In the genomic region with DNA sequence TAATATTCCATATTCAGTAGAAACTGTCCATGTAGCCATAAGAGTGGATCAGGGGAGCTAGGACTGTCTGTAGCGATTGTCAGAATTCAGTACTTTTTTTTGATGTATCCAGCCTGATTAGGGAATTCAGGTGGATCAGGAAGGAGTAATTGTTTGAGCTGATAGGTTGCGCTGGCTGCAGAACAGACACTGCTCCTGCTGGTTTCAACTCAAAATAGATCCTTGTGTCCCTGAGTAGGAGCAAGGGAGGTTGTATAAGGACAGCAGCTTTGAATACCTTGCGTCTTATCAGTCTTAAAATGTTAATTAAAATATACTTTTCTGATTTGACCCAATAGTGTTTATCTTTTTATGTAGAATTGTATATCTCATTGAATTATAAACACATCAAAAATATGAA, we compare ENCODE assay signal across 5 cellular contexts.
"Had no signal": no experiment of that assay in that cellular context is flagged by ENCODE, and none has a peak within 500 bp of the region (broad histone marks: within the 10 kb centered on the region; RNA-seq: fewer than 3 reads in every experiment).

No MANE protein-coding gene starts in this region.

- H3K9me3 Mint-ChIP-seq: IgD-negative memory B cell had no signal

- H3K4me3 ChIP-seq: K562 had no signal

- H3K27ac ChIP-seq: HL-60 had no signal

- H3K27ac Mint-ChIP-seq: IgD-negative memory B cell had no signal

- DNase-seq: IMR-90, KBM-7 had no signal

- H3K4me3 Mint-ChIP-seq: IgD-negative memory B cell had no signal

- ATAC-seq: K562 had no signal
